Comparison of ENCODE assay signal across 8 cellular contexts in genomic region chr10:30059209-30060107, GRCh38. TPM values are rescaled to one million over a fixed set of nuclear protein-coding genes. Genes with fewer than 3 reads are reported as not detected.
DNase-seq lines count a peak whose midpoint lies in the region; ATAC-seq, FAIRE-seq and TF ChIP-seq lines count a peak whose summit lies in the region.

TSS of gene JCAD (minus strand) at chr10:30059586. CDS start at chr10:30047812, 11,774 bp downstream.

- no peak for TF ChIP-seq POLR2A in K562 (conservative IDR thresholded peaks at IDR 0.05)

- intact Hi-C loops in K562 (cut with micrococcal nuclease): no loop called here

- peak within 1 kb of the TSS; percentile 45; the same call in 1 of the 2 replicates for H3K4me2 ChIP-seq in K562 (ENCODE audit: insufficient read depth, low read length)

- no TSS peak for BruUV-seq in K562 (replicated peaks; lab: Mats Ljungman, UMichigan)

- WGBS in K562 (ENCODE audit: insufficient coverage, low coverage, missing lambda C conversion rate): 7% methylated on average over 24 of the region's 66 CpGs
- WGBS in iPS DF 6.9 (ENCODE audit: insufficient coverage, insufficient read length): no CpG with 5 or more reads among the region's 66 CpGs

- H3K27ac ChIP-seq in K562 (ENCODE audit: extremely low read depth, low read depth, low read length) (no peak within 1 kb of the TSS), iPS DF 6.9 (ENCODE audit: low read length) (no peak within 1 kb of the TSS)

- peak within 1 kb of the TSS in 1 of 2 experiments; percentile 63; a peak in 2 of 4 replicates for H3K9ac ChIP-seq in K562 (ENCODE audit: insufficient read depth in 1 of 2, low read depth in 2 of 2, low read length in 2 of 2)

- no peak for TF ChIP-seq EP300 in K562 (IDR thresholded peaks at IDR 0.05; ENCODE audit: low read length)

- no peak for TF ChIP-seq RAD21 in K562 (CRISPR knock-in tag; conservative IDR thresholded peaks at IDR 0.05 in 1 of 2, IDR thresholded peaks at IDR 0.05 in 1 of 2)

- no peaks in the 10 kb centered on the region for H3K79me2 ChIP-seq in K562 (ENCODE audit: control insufficient read depth, insufficient read depth, low read length)

- no peak for TF ChIP-seq CTCF in GM10248 (IDR thresholded peaks at IDR 0.05; ENCODE audit: control extremely low read depth, extremely low read depth, low read depth, missing control alignments)
- no peak for TF ChIP-seq CTCF in K562 (IDR thresholded peaks at IDR 0.05 in 2 of 3, conservative IDR thresholded peaks at IDR 0.05 in 1 of 3; ENCODE audit: insufficient read depth in 2 of 3, low read depth in 1 of 3, low read length in 3 of 3)
- TF ChIP-seq CTCF in retinal pigment epithelial cell (conservative IDR thresholded peaks at IDR 0.05; ENCODE audit: low read depth, low read length): no peak

- FAIRE-seq in K562 (lab: Jason Lieb, UNC): peak; percentile 62

- peaks cover 0 to 10% of the 10 kb centered on the region in 2 experiments; a peak in 2 of 5 replicates for H3K4me1 ChIP-seq in K562 (replicated peaks in 1 of 2; ENCODE audit: control insufficient read depth in 2 of 2, insufficient read depth in 2 of 2, low read length in 2 of 2)
- H3K4me1 ChIP-seq in iPS DF 6.9 (ENCODE audit: control insufficient read depth, insufficient read depth, low read length): no peaks in the 10 kb centered on the region; the same call in none of the 2 replicates

- CTCF ChIA-PET in GM10248 (lab: Yijun Ruan, JAX) (no interaction called here), K562 (lab: Yijun Ruan, JAX; ENCODE audit: low intra/inter-chr PET ratio) (no interaction called here)

- H3K27me3 ChIP-seq in K562 (ENCODE audit: control insufficient read depth in 2 of 2, insufficient read depth in 2 of 2, low read length in 2 of 2) (peaks cover 10 to 28% of the 10 kb centered on the region in 2 experiments; a peak in 4 of 5 replicates), iPS DF 6.9 (ENCODE audit: control insufficient read depth, insufficient read depth, low read length) (peaks cover 10% of the 10 kb centered on the region; the same call in 1 of the 2 replicates)

- in situ Hi-C loops in K562 (cut with MboI): no loop called here

- peaks cover 4% of the 10 kb centered on the region; the same call in 1 of the 2 replicates for H4K20me1 ChIP-seq in K562 (replicated peaks; ENCODE audit: control insufficient read depth, insufficient read depth, low read length)

- H3K9me3 ChIP-seq in K562 (replicated peaks; ENCODE audit: control insufficient read depth, insufficient read depth, low read depth, low read length) (no peaks in the 10 kb centered on the region), iPS DF 6.9 (ENCODE audit: control insufficient read depth, insufficient read depth, low read length) (no peaks in the 10 kb centered on the region)

- H3K9me1 ChIP-seq in K562 (ENCODE audit: control insufficient read depth, insufficient read depth, low read length): no peaks in the 10 kb centered on the region

- no peak within 1 kb of the TSS for H2AFZ ChIP-seq in K562 (ENCODE audit: low read depth, low read length)

- H3K4me3 ChIP-seq in K562: no peak within 1 kb of the TSS
- H3K4me3 ChIP-seq in iPS DF 6.9 (ENCODE audit: low read length): peak within 1 kb of the TSS; percentile 67; the same call in 1 of the 2 replicates
- peak within 1 kb of the TSS; percentile 54 for H3K4me3 ChIP-seq in retinal pigment epithelial cell (ENCODE audit: low read length)

- POLR2A ChIA-PET in GM10248 (lab: Yijun Ruan, JAX) (no interaction called here), K562 (lab: Yijun Ruan, JAX) (interaction anchor here (0.7 to 1.1 kb wide), 3 partner anchors 14 to 71 kb away, joined by 3 read pairs; no protein-coding TSS in a partner anchor)

- peak; percentile 57 for DNase-seq in GM10248 (ENCODE audit: extremely low spot score)
- DNase-seq in T-helper 9 cell: peak; percentile 23
- DNase-seq in K562 (ENCODE audit: extremely low read depth in 1 of 4, low spot score in 3 of 4): peak; percentile 42 to 85 (median 73)
- no peak for DNase-seq in iPS DF 6.9 (ENCODE audit: low read depth, low spot score)
- no peak for DNase-seq in retinal pigment epithelial cell (ENCODE audit: low read depth)
- DNase-seq in epidermal melanocyte (ENCODE audit: insufficient read length, low spot score): no peak

- ATAC-seq in HG03066 (IDR thresholded peaks at IDR 0.05; ENCODE audit: low read depth, unreplicated experiment): peak; percentile 84
- peak; percentile 100 for ATAC-seq in K562
- ATAC-seq in HG02938 (IDR thresholded peaks at IDR 0.05; ENCODE audit: unreplicated experiment): no peak

- H3K36me3 ChIP-seq in K562 (ENCODE audit: control insufficient read depth, insufficient read depth, low read length): no peaks in the 10 kb centered on the region
- peaks cover 3% of the 10 kb centered on the region; the same call in 1 of the 2 replicates for H3K36me3 ChIP-seq in iPS DF 6.9 (ENCODE audit: control insufficient read depth, insufficient read depth, low read length)

TF ChIP-seq in K562, 482 proteins besides CTCF, POLR2A, EP300 and RAD21:
- 0 out of 4 replicates have a peak, but pooled peaks of 1 of the 2 experiments have one; percentile 13 for TF ChIP-seq KDM1A (IDR thresholded peaks at IDR 0.05)
- no peak for TF ChIP-seq SUPT5H (IDR thresholded peaks at IDR 0.05)
- TF ChIP-seq E2F6 (IDR thresholded peaks at IDR 0.05; ENCODE audit: borderline replicate concordance in 1 of 2, extremely low read depth in 1 of 2, insufficient read depth in 1 of 2, insufficient read length in 1 of 2, low read depth in 1 of 2, low read length in 1 of 2, poor library complexity in 1 of 2, severe bottlenecking in 1 of 2): peak in 1 of 2 experiments; percentile 56

RNA-seq across cellular contexts. Expression of gene JCAD, which starts in this region (rescaled TPM):
- total RNA-seq in K562 (2011; cell fraction: chromatin; rRNA removed; ENCODE audit: low replicate concordance): not detected in 2 replicates
- not detected in 2 replicates for total RNA-seq in K562 (2011; cell fraction: nucleolus; rRNA removed)
- total RNA-seq in K562 (2011; cell fraction: nucleoplasm; rRNA removed): not detected in 2 replicates
- total RNA-seq in K562 (2014; rRNA removed): not detected in 2 replicates
- not detected in 2 replicates for total RNA-seq in K562 (2014; rRNA removed; fragmentation: Illumina TruSeq; extraction: Trizol)
- not detected in 2 replicates for total RNA-seq in K562 (2015; rRNA removed; fragmentation: Illumina TruSeq; extraction: Trizol)
- 0.20 TPM in 1 of 2 replicates, not detected in the other for total RNA-seq in K562 (2021)
- not detected in 2 replicates for polyA plus RNA-seq in K562 (2011; rRNA removed)
- polyA plus RNA-seq in K562 (2011; cell fraction: cytosol; rRNA removed): not detected in 2 replicates
- polyA plus RNA-seq in K562 (2011; cell fraction: nucleus; rRNA removed): not detected in 2 replicates
- polyA plus RNA-seq in K562 (2012): not detected in 2 replicates
- polyA plus RNA-seq in K562 (2014; fragmentation: Illumina TruSeq; extraction: Trizol): not detected in 2 replicates
- not detected for polyA plus RNA-seq in K562 (2014; fragmentation: Nextera tagmentation; extraction: Ambion mirVana)
- polyA plus RNA-seq in K562 (2014; rRNA removed): 0.38 TPM in 1 of 2 replicates, not detected in the other
- 0.03 TPM in 1 of 2 replicates, not detected in the other for polyA minus RNA-seq in K562 (2011; rRNA and poly(A)+ RNA removed)
- polyA minus RNA-seq in K562 (2011; cell fraction: cytosol; rRNA and poly(A)+ RNA removed): not detected in 2 replicates
- polyA minus RNA-seq in K562 (2011; cell fraction: nucleus; rRNA and poly(A)+ RNA removed): not detected in 2 replicates

Comparison
In these comparisons a context has a peak if more than half of its experiments do, and no peak if none do; other contexts are left out.
1. Peak in DNase-seq, ATAC-seq and H3K4me2 ChIP-seq in K562; RNA of the gene not detected or under 1 TPM.
2. DNase-seq: peak in GM10248 (single experiment) and T-helper 9 cell (single experiment); none in iPS DF 6.9 (single experiment), retinal pigment epithelial cell (single experiment) and epidermal melanocyte (single experiment).